In the genomic region with DNA sequence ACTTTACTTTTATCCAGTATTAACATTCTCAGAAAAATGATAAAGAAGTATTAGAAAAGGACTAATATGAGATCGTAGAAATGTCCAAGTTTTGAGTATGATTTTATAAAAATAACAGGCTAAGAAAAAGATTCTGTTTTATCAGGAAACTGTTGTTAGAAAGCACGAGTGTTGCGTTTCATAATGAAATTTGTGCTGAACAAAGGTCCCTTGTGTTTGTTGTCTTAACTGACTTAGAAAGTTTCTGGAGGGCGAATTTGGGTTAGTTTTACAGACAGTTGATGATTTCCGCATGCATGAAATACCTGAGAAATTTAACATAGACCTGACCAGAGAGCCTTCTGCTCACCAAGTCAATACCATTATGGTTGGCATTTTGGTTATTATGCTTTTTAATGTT, we compare ENCODE assay signal across 28 cellular contexts.
"Had no signal": no experiment of that assay in that cellular context is flagged by ENCODE, and none has a peak within 500 bp of the region (broad histone marks: within the 10 kb centered on the region; RNA-seq: fewer than 3 reads in every experiment).

No MANE protein-coding gene starts in this region.

- H3K9me3 ChIP-seq: left lung, neutrophil, pancreas, prostate gland, tibial nerve, uterus had no signal

- H3K4me1 ChIP-seq: left lung, neural progenitor cell, pancreas, prostate gland had no signal

- H3K4me3 ChIP-seq: left lung, lung, neural progenitor cell, pancreas, prostate gland, smooth muscle cell, tibial nerve, uterus had no signal

- H3K36me3 ChIP-seq: left lung, neural progenitor cell, neutrophil, pancreas, prostate gland, tibial nerve, uterus had no signal

- ATAC-seq: left colon; left lung; natural killer cell; pancreas; right cardiac atrium; stimulated activated memory B cell treated with anti-CD40 and anti-IgM and Interleukin-4, amounts not matched to agents 10 μg/mL and 1 μg/mL and 100 μg/mL, for 72 hours had no signal

- H3K27me3 ChIP-seq: left lung, neural progenitor cell, neutrophil, pancreas, tibial nerve, uterus had no signal

- DNase-seq: hypothalamus; immature natural killer cell; kidney; left colon; left lung; mesendoderm; naive B cell; natural killer cell; nephron progenitor cell; pancreas; posterior cingulate gyrus; retina; right cardiac atrium; stimulated activated CD4-positive, alpha-beta T cell treated with anti-CD3 and anti-CD28 coated beads, Interleukin-1b, Interleukin-23, amount 100 ng/mL, for 48 hours; stimulated activated CD4-positive, alpha-beta T cell treated with anti-CD3 and anti-CD28 coated beads, Interleukin-2, amount 100 ng/mL, for 48 hours; stimulated activated CD4-positive, alpha-beta T cell treated with anti-CD3 and anti-CD28 coated beads, Interleukin-4, amount 100 ng/mL, for 4 hours; stimulated activated CD8-positive, alpha-beta memory T cell treated with anti-CD3 and anti-CD28 coated beads, Interleukin-4, amount 100 ng/mL, for 48 hours; stimulated activated naive CD4-positive, alpha-beta T cell treated with Interleukin-2 at 50 U/mL for 16 hours; stimulated activated naive CD8-positive, alpha-beta T cell treated with anti-CD3 and anti-CD28 coated beads, Interleukin-15, amount 100 ng/mL, for 72 hours; substantia nigra; uterus had no signal

- H3K27ac ChIP-seq: left lung, neural progenitor cell, neutrophil, pancreas, prostate gland, tibial nerve, uterus had no signal
